ENCODE assay signal across 2 cellular contexts in the genomic region with DNA sequence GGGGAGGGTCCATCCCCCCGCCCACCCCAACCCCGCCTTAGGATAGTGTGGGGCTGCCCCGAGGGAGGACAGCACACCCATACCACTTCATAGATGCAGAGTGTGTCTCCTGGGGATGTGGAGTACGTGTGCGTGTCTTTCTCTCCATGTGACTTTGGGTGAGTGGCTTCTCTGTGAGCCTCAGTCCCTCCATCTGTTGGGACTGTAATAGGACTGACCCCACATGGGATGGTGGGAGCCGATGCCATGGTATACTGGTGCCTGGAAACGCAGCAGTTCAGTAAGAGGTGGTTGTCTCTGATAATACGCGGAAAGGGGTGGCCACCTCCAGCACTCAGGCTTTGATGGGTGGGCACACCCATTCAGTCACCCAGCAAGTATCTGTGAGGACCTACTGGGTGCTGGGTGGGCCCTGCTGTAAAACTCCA.
TF ChIP-seq lines count a peak whose summit lies in the region.

No MANE protein-coding gene starts in this region.

TF ChIP-seq in GM23338, 12 proteins besides CTCF, POLR2A, EP300 and RAD21:
- TF ChIP-seq CREB1 (CRISPR knock-in tag; IDR thresholded peaks at IDR 0.05; ENCODE audit: low read depth) (no peak), EZH2phosphoT487 (IDR thresholded peaks at IDR 0.05; ENCODE audit: unreplicated experiment) (no peak), STAT1 (IDR thresholded peaks at IDR 0.05; ENCODE audit: unreplicated experiment) (no peak), ZNF114 (CRISPR knock-in tag; IDR thresholded peaks at IDR 0.05) (no peak), NANOG (IDR thresholded peaks at IDR 0.05; ENCODE audit: borderline replicate concordance) (no peak)
- TF ChIP-seq, protein P1, sequence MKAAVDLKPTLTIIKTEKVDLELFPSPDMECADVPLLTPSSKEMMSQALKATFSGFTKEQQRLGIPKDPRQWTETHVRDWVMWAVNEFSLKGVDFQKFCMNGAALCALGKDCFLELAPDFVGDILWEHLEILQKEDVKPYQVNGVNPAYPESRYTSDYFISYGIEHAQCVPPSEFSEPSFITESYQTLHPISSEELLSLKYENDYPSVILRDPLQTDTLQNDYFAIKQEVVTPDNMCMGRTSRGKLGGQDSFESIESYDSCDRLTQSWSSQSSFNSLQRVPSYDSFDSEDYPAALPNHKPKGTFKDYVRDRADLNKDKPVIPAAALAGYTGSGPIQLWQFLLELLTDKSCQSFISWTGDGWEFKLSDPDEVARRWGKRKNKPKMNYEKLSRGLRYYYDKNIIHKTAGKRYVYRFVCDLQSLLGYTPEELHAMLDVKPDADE (IDR thresholded peaks at IDR 0.05) = no peak
- TF ChIP-seq, protein P2, sequence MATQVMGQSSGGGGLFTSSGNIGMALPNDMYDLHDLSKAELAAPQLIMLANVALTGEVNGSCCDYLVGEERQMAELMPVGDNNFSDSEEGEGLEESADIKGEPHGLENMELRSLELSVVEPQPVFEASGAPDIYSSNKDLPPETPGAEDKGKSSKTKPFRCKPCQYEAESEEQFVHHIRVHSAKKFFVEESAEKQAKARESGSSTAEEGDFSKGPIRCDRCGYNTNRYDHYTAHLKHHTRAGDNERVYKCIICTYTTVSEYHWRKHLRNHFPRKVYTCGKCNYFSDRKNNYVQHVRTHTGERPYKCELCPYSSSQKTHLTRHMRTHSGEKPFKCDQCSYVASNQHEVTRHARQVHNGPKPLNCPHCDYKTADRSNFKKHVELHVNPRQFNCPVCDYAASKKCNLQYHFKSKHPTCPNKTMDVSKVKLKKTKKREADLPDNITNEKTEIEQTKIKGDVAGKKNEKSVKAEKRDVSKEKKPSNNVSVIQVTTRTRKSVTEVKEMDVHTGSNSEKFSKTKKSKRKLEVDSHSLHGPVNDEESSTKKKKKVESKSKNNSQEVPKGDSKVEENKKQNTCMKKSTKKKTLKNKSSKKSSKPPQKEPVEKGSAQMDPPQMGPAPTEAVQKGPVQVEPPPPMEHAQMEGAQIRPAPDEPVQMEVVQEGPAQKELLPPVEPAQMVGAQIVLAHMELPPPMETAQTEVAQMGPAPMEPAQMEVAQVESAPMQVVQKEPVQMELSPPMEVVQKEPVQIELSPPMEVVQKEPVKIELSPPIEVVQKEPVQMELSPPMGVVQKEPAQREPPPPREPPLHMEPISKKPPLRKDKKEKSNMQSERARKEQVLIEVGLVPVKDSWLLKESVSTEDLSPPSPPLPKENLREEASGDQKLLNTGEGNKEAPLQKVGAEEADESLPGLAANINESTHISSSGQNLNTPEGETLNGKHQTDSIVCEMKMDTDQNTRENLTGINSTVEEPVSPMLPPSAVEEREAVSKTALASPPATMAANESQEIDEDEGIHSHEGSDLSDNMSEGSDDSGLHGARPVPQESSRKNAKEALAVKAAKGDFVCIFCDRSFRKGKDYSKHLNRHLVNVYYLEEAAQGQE (IDR thresholded peaks at IDR 0.05; ENCODE audit: unreplicated experiment) = no peak

TF ChIP-seq in SK-N-SH, 30 proteins besides CTCF, POLR2A, EP300 and RAD21:
- TF ChIP-seq RFX5 (IDR thresholded peaks at IDR 0.05; ENCODE audit: low read length) (no peak), SMC3 (IDR thresholded peaks at IDR 0.05; ENCODE audit: low read depth, low read length) (no peak), FOXJ3 (CRISPR knock-in tag; IDR thresholded peaks at IDR 0.05) (no peak), RCOR1 (IDR thresholded peaks at IDR 0.05; ENCODE audit: low read length) (no peak), MXI1 (IDR thresholded peaks at IDR 0.05; ENCODE audit: low read depth, low read length) (no peak), TEAD4 (IDR thresholded peaks at IDR 0.05; ENCODE audit: borderline replicate concordance, insufficient read depth) (no peak), ELF1 (IDR thresholded peaks at IDR 0.05) (no peak)
- TF ChIP-seq, protein P3, sequence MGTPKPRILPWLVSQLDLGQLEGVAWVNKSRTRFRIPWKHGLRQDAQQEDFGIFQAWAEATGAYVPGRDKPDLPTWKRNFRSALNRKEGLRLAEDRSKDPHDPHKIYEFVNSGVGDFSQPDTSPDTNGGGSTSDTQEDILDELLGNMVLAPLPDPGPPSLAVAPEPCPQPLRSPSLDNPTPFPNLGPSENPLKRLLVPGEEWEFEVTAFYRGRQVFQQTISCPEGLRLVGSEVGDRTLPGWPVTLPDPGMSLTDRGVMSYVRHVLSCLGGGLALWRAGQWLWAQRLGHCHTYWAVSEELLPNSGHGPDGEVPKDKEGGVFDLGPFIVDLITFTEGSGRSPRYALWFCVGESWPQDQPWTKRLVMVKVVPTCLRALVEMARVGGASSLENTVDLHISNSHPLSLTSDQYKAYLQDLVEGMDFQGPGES (IDR thresholded peaks at IDR 0.05; ENCODE audit: low read depth, low read length) = no peak
- TF ChIP-seq, protein P4, sequence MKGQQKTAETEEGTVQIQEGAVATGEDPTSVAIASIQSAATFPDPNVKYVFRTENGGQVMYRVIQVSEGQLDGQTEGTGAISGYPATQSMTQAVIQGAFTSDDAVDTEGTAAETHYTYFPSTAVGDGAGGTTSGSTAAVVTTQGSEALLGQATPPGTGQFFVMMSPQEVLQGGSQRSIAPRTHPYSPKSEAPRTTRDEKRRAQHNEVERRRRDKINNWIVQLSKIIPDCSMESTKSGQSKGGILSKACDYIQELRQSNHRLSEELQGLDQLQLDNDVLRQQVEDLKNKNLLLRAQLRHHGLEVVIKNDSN (IDR thresholded peaks at IDR 0.05; ENCODE audit: borderline replicate concordance, low read depth) = no peak
- TF ChIP-seq, protein P5, sequence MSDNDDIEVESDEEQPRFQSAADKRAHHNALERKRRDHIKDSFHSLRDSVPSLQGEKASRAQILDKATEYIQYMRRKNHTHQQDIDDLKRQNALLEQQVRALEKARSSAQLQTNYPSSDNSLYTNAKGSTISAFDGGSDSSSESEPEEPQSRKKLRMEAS (IDR thresholded peaks at IDR 0.05; ENCODE audit: low read depth) = no peak
TF ChIP-seq in SK-N-SH: peak in this region for 0.
